In the genomic region with DNA sequence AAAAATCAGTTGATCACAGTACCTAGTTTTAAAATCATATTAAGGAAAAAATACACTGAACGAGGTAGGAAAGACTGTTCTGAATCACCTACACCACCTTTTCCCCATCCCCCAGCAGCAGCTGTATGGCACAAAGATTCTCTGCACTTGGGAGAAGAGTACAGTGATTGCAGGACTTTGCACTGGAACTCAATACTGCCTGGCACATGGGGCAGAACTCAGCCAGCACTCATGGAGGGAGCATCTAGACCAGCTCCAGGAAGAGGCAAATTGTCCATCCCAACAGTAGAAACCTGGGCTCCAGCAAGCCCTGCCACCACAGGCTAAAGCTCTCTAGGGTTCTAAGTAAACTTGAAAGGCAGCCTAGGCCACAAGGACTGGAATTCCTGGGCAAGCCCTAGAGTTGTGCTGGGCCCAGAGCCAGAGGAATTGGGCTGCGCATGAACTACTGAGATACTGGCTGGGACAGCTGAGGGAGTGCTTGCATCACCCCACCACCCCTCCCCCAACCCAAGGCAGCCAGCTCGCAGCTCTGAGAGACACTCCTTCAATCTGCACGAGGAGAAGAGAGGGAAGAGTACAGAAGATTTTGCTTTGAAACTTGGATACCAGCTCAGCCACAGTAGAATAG, we compare ENCODE assay signal across 16 cellular contexts.
A peak's percentile ranks its signal among the peaks of the same experiment; 100 is the strongest.
DNase-seq lines count a peak whose midpoint lies in the region; ATAC-seq and TF ChIP-seq lines count a peak whose summit lies in the region.
"Had no signal": no experiment of that assay in that cellular context is flagged by ENCODE, and none has a peak within 500 bp of the region (broad histone marks: within the 10 kb centered on the region; RNA-seq: fewer than 3 reads in every experiment).

No MANE protein-coding gene starts in this region.

- H3K27me3 Mint-ChIP-seq in endodermal cell (ENCODE audit: insufficient read depth) = no peaks in the 10 kb centered on the region
- H3K27me3 Mint-ChIP-seq: stimulated activated naive CD8-positive, alpha-beta T cell treated with anti-CD3 and anti-CD28 coated beads, Interleukin-15, amount 100 ng/mL, for 72 hours; T-helper 17 cell had no signal

- no peak overlapping the region for H3K27ac Mint-ChIP-seq in endodermal cell
- H3K27ac Mint-ChIP-seq: activated T-helper 1 cell treated with anti-CD3 and anti-CD28 coated beads, Interleukin-12 subunit alpha, Interleukin-12 subunit beta, Interleukin-2, Interleukin-4 antibody, amounts not matched to agents 30 ng/mL and 10 ng/mL and 1 ng/mL, durations not matched to agents 14 hours and 24 hours and 36 hours; stimulated activated naive CD8-positive, alpha-beta T cell treated with anti-CD3 and anti-CD28 coated beads, Interleukin-15, amount 100 ng/mL, for 72 hours; T-helper 17 cell had no signal

- 40 to 84% methylated on average over 1 to 4 of the region's 4 CpGs for WGBS in endodermal cell (ENCODE audit: insufficient coverage in 1 of 2, insufficient read length in 1 of 2), 2 experiments

- TF ChIP-seq CTCF in endodermal cell (conservative IDR thresholded peaks at IDR 0.05) = no peak

- DNase-seq in endodermal cell = peak; percentile 56
- peak; percentile 51 for DNase-seq in iris pigment epithelial cell (ENCODE audit: low read depth)
- peak; percentile 56 for DNase-seq in sciatic nerve (ENCODE audit: low spot score)
- DNase-seq in T1000 (lab: John Stamatoyannopoulos, UW) = no peak
- no peak for DNase-seq in activated naive CD4-positive, alpha-beta T cell (lab: John Stamatoyannopoulos, UW)
- DNase-seq in epidermal melanocyte (ENCODE audit: insufficient read length, low spot score) = no peak
- DNase-seq: activated CD4-positive, alpha-beta T cell treated with anti-CD3 and anti-CD28 coated beads for 4 hours; MM.1S; stimulated activated naive CD8-positive, alpha-beta T cell treated with anti-CD3 and anti-CD28 coated beads, Interleukin-15, amount 100 ng/mL, for 72 hours; T-helper 17 cell had no signal

- H3K36me3 ChIP-seq in endodermal cell (ENCODE audit: control insufficient read depth, insufficient read depth, low read length) = no peaks in the 10 kb centered on the region
- H3K36me3 ChIP-seq: BLaER1 had no signal

- no peaks in the 10 kb centered on the region for H3K9me3 ChIP-seq in endodermal cell (ENCODE audit: control insufficient read depth, low read length)
- H3K9me3 ChIP-seq: BLaER1, body of pancreas had no signal

- peak; percentile 73 for ATAC-seq in sciatic nerve
- ATAC-seq in SK-N-SH treated with all-trans-retinoic acid at 6 μM for 48 hours = no peak
- ATAC-seq: body of pancreas; stimulated activated naive CD8-positive, alpha-beta T cell treated with anti-CD3 and anti-CD28 coated beads, Interleukin-15, amount 100 ng/mL, for 72 hours; T-helper 17 cell had no signal

- no peaks in the 10 kb centered on the region for H3K4me1 ChIP-seq in endodermal cell (ENCODE audit: control insufficient read depth, insufficient read depth, low read length)
- H3K4me1 ChIP-seq: BLaER1, body of pancreas had no signal

- no peak overlapping the region for H3K4me3 Mint-ChIP-seq in endodermal cell
- H3K4me3 Mint-ChIP-seq: activated T-helper 1 cell treated with anti-CD3 and anti-CD28 coated beads, Interleukin-12 subunit alpha, Interleukin-12 subunit beta, Interleukin-2, Interleukin-4 antibody, amounts not matched to agents 30 ng/mL and 10 ng/mL and 1 ng/mL, durations not matched to agents 14 hours and 24 hours and 36 hours; stimulated activated naive CD8-positive, alpha-beta T cell treated with anti-CD3 and anti-CD28 coated beads, Interleukin-15, amount 100 ng/mL, for 72 hours; T-helper 17 cell had no signal

- intact Hi-C loops in sciatic nerve (cut with DNase I) = no loop called here

- no peaks in the 10 kb centered on the region for H3K9me3 Mint-ChIP-seq in endodermal cell

- H3K4me3 ChIP-seq in endodermal cell (ENCODE audit: low read length) = no peak overlapping the region
- H3K4me3 ChIP-seq: BLaER1, body of pancreas had no signal

- peaks cover 7% of the 10 kb centered on the region for H3K4me1 Mint-ChIP-seq in endodermal cell
- H3K4me1 Mint-ChIP-seq: stimulated activated naive CD8-positive, alpha-beta T cell treated with anti-CD3 and anti-CD28 coated beads, Interleukin-15, amount 100 ng/mL, for 72 hours; T-helper 17 cell had no signal

- no peak overlapping the region for H3K27ac ChIP-seq in endodermal cell (ENCODE audit: low read depth, low read length)
- H3K27ac ChIP-seq: BLaER1, body of pancreas, HL-60 had no signal

- no peaks in the 10 kb centered on the region for H3K27me3 ChIP-seq in endodermal cell (ENCODE audit: control insufficient read depth, insufficient read depth, low read length, poor library complexity, severe bottlenecking)
- H3K27me3 ChIP-seq: BLaER1, body of pancreas had no signal

- no peak overlapping the region for H3K9ac ChIP-seq in endodermal cell (ENCODE audit: extremely low read depth, low read length, poor library complexity, severe bottlenecking)
- H3K9ac ChIP-seq: BLaER1 had no signal

- TF ChIP-seq RAD21 in Ishikawa (IDR thresholded peaks at IDR 0.05; ENCODE audit: low read depth) = no peak

- no peaks in the 10 kb centered on the region for H3K36me3 Mint-ChIP-seq in endodermal cell (ENCODE audit: low read depth)

- no peak for TF ChIP-seq EP300 in Ishikawa (IDR thresholded peaks at IDR 0.05; ENCODE audit: borderline replicate concordance)

TF ChIP-seq in Ishikawa, 13 proteins besides CTCF, POLR2A, EP300 and RAD21 (continues in another document):
- TF ChIP-seq TEAD4 (IDR thresholded peaks at IDR 0.05) = 0 out of 2 replicates have a peak, but pooled peaks have one; percentile 17
- TF ChIP-seq, protein P1, sequence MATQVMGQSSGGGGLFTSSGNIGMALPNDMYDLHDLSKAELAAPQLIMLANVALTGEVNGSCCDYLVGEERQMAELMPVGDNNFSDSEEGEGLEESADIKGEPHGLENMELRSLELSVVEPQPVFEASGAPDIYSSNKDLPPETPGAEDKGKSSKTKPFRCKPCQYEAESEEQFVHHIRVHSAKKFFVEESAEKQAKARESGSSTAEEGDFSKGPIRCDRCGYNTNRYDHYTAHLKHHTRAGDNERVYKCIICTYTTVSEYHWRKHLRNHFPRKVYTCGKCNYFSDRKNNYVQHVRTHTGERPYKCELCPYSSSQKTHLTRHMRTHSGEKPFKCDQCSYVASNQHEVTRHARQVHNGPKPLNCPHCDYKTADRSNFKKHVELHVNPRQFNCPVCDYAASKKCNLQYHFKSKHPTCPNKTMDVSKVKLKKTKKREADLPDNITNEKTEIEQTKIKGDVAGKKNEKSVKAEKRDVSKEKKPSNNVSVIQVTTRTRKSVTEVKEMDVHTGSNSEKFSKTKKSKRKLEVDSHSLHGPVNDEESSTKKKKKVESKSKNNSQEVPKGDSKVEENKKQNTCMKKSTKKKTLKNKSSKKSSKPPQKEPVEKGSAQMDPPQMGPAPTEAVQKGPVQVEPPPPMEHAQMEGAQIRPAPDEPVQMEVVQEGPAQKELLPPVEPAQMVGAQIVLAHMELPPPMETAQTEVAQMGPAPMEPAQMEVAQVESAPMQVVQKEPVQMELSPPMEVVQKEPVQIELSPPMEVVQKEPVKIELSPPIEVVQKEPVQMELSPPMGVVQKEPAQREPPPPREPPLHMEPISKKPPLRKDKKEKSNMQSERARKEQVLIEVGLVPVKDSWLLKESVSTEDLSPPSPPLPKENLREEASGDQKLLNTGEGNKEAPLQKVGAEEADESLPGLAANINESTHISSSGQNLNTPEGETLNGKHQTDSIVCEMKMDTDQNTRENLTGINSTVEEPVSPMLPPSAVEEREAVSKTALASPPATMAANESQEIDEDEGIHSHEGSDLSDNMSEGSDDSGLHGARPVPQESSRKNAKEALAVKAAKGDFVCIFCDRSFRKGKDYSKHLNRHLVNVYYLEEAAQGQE (IDR thresholded peaks at IDR 0.05; ENCODE audit: low read depth) = no peak
- TF ChIP-seq, protein P2, sequence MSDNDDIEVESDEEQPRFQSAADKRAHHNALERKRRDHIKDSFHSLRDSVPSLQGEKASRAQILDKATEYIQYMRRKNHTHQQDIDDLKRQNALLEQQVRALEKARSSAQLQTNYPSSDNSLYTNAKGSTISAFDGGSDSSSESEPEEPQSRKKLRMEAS (IDR thresholded peaks at IDR 0.05) = no peak
- TF ChIP-seq TAF1 (IDR thresholded peaks at IDR 0.05; ENCODE audit: low read depth) = no peak
- TF ChIP-seq EGR1 (IDR thresholded peaks at IDR 0.05) = no peak

TF ChIP-seq in SK-N-SH treated with all-trans-retinoic acid at 6 μM for 48 hours, 23 proteins besides CTCF, POLR2A, EP300 and RAD21:
- no peak for TF ChIP-seq TOX (CRISPR knock-in tag; IDR thresholded peaks at IDR 0.05; ENCODE audit: borderline replicate concordance)
- TF ChIP-seq, protein P3, sequence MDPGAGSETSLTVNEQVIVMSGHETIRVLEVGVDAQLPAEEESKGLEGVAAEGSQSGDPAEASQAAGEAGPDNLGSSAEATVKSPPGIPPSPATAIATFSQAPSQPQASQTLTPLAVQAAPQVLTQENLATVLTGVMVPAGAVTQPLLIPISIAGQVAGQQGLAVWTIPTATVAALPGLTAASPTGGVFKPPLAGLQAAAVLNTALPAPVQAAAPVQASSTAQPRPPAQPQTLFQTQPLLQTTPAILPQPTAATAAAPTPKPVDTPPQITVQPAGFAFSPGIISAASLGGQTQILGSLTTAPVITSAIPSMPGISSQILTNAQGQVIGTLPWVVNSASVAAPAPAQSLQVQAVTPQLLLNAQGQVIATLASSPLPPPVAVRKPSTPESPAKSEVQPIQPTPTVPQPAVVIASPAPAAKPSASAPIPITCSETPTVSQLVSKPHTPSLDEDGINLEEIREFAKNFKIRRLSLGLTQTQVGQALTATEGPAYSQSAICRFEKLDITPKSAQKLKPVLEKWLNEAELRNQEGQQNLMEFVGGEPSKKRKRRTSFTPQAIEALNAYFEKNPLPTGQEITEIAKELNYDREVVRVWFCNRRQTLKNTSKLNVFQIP (CRISPR knock-in tag; IDR thresholded peaks at IDR 0.05; ENCODE audit: borderline replicate concordance, low read depth) = no peak
- no peak for TF ChIP-seq RARB (CRISPR knock-in tag; IDR thresholded peaks at IDR 0.05)
- no peak for TF ChIP-seq ZNF565 (CRISPR knock-in tag; conservative IDR thresholded peaks at IDR 0.05; ENCODE audit: low read depth)

Comparison
In these comparisons a context has a peak if more than half of its experiments do, and no peak if none do; other contexts are left out.
1. DNase-seq: peak in endodermal cell (single experiment), iris pigment epithelial cell (single experiment) and sciatic nerve (single experiment); none in T1000 (single experiment), activated naive CD4-positive, alpha-beta T cell (0 of 4) and epidermal melanocyte (single experiment).